In genomic region chr5:34245032-34245394, GRCh38 we compare ENCODE assay signal across 8 cellular contexts.
DNase-seq lines count a peak whose midpoint lies in the region; ATAC-seq and TF ChIP-seq lines count a peak whose summit lies in the region.
"Not testable (repeated sequence)": the region's sequence is repeated elsewhere in the genome, so short reads cannot be mapped to it uniquely, and the experiment has no call there.

No MANE protein-coding gene starts in this region.

- H3K9me2 ChIP-seq in OCI-LY1 (ENCODE audit: low read depth, low read length): not testable (repeated sequence)

- H3K9me3 ChIP-seq in OCI-LY1 (ENCODE audit: low read length); ectodermal cell (ENCODE audit: control insufficient read depth, low read length); gastrocnemius medialis: not testable (repeated sequence)

- TF ChIP-seq CTCF in OCI-LY1 (IDR thresholded peaks at IDR 0.05; ENCODE audit: low read length); gastrocnemius medialis (IDR thresholded peaks at IDR 0.05 in 4 of 5, conservative IDR thresholded peaks at IDR 0.05 in 1 of 5): not testable (repeated sequence)

- not testable (repeated sequence) for TF ChIP-seq POLR2A in gastrocnemius medialis (IDR thresholded peaks at IDR 0.05)

- peak; percentile 57 for DNase-seq in activated CD8-positive, alpha-beta memory T cell treated with anti-CD3 and anti-CD28 coated beads, Interleukin-2, amount 50 U/mL, for 4 hours
- DNase-seq in left lobe of liver (ENCODE audit: low spot score); gastrocnemius medialis: not testable (repeated sequence)

- not testable (repeated sequence) for H3K4me1 ChIP-seq in ACC112 (ENCODE audit: control insufficient read depth, insufficient read depth, low read length, unreplicated experiment); ectodermal cell (ENCODE audit: control insufficient read depth, insufficient read depth, low read length); gastrocnemius medialis
- peaks cover 11% of the 10 kb centered on the region for H3K4me1 ChIP-seq in OCI-LY1 (ENCODE audit: insufficient read depth, low read length, severe bottlenecking)

- not testable (repeated sequence) for H2AFZ ChIP-seq in ACC112 (ENCODE audit: low read length, unreplicated experiment); OCI-LY1 (ENCODE audit: low read length)

- not testable (repeated sequence) for H3K79me2 ChIP-seq in ACC112 (ENCODE audit: control insufficient read depth, insufficient read depth, low read length, unreplicated experiment); OCI-LY1 (ENCODE audit: insufficient read depth, low read length)

- H3K27me3 ChIP-seq in ACC112 (ENCODE audit: insufficient read depth, low read length); OCI-LY1 (ENCODE audit: insufficient read depth, low read length); ectodermal cell (ENCODE audit: control insufficient read depth, insufficient read depth, low read length, poor library complexity, severe bottlenecking); gastrocnemius medialis: not testable (repeated sequence)

- no CpG with 5 or more reads among the region's 31 CpGs for WGBS in ectodermal cell, 2 experiments

- not testable (repeated sequence) for H3K27ac ChIP-seq in ACC112 (ENCODE audit: low read depth, low read length); OCI-LY1 (ENCODE audit: low read depth, low read length, poor library complexity, severe bottlenecking)
- H3K27ac ChIP-seq in ectodermal cell (ENCODE audit: insufficient read depth, low read depth, low read length, poor library complexity, severe bottlenecking): peak overlapping the region; percentile 41
- H3K27ac ChIP-seq in gastrocnemius medialis: peak overlapping the region; percentile 80 to 94 (median 86)

- H4K20me1 ChIP-seq in OCI-LY1 (ENCODE audit: insufficient read depth, low read length): not testable (repeated sequence)

- not testable (repeated sequence) for H3K9ac ChIP-seq in OCI-LY1 (ENCODE audit: low read length)

- intact Hi-C loops in gastrocnemius medialis (cut with DNase I; ENCODE audit: low total_unique reads): not testable (repeated sequence)

- not testable (repeated sequence) for H3K36me3 ChIP-seq in ACC112 (ENCODE audit: insufficient read depth, low read length); OCI-LY1 (ENCODE audit: insufficient read depth, low read length); ectodermal cell (ENCODE audit: control insufficient read depth, insufficient read depth, low read length); gastrocnemius medialis

- ATAC-seq in GM19043 (IDR thresholded peaks at IDR 0.05; ENCODE audit: low read depth, unreplicated experiment): peak; percentile 47
- ATAC-seq in HG02885 (IDR thresholded peaks at IDR 0.05; ENCODE audit: poor library complexity, unreplicated experiment): peak; percentile 90
- peak; percentile 98 for ATAC-seq in left lobe of liver
- ATAC-seq in gastrocnemius medialis: peak; percentile 73 to 93

- H3K4me2 ChIP-seq in OCI-LY1 (ENCODE audit: low read length): not testable (repeated sequence)

- H3K4me3 ChIP-seq in ACC112 (ENCODE audit: low read depth, low read length) (peak overlapping the region; percentile 49; the same call in 1 of the 2 replicates), OCI-LY1 (ENCODE audit: low read depth, low read length, poor library complexity, severe bottlenecking) (peak overlapping the region; percentile 46), ectodermal cell (ENCODE audit: insufficient read depth, low read depth, low read length) (peak overlapping the region; percentile 11), gastrocnemius medialis (peak overlapping the region; percentile 53 to 81 (median 58))

- H3F3A ChIP-seq in OCI-LY1 (ENCODE audit: insufficient read depth, low read length): not testable (repeated sequence)

- in situ Hi-C loops in gastrocnemius medialis (cut with MboI; ENCODE audit: low sequenced_read_pairs in 4 of 4): not testable (repeated sequence)

Comparison
In these comparisons a context has a peak if more than half of its experiments do, and no peak if none do; other contexts are left out.
1. ATAC-seq: peak in every context shown above with its lines; median percentile 98 in left lobe of liver; 90 in HG02885; 83 in gastrocnemius medialis; 47 in GM19043.